1 cellular context compared by ENCODE assay signal in genomic region chr12:59396519-59396918, GRCh38.
TF ChIP-seq lines count a peak whose summit lies in the region.

No MANE protein-coding gene starts in this region.

TF ChIP-seq in HepG2, 621 proteins besides CTCF, POLR2A, EP300 and RAD21 (continued from another document):
- TF ChIP-seq ZNF646 (CRISPR knock-in tag; IDR thresholded peaks at IDR 0.05) (no peak), KDM3A (CRISPR knock-in tag; IDR thresholded peaks at IDR 0.05; ENCODE audit: low read depth) (no peak), ZNF230 (CRISPR knock-in tag; IDR thresholded peaks at IDR 0.05) (no peak), HNRNPH1 (optimal IDR thresholded peaks at IDR 0.05; ENCODE audit: low read depth, low read length) (no peak), ZNF205 (CRISPR knock-in tag; IDR thresholded peaks at IDR 0.05) (no peak), ZNF83 (CRISPR knock-in tag; IDR thresholded peaks at IDR 0.05; ENCODE audit: borderline replicate concordance) (no peak), ZNF678 (CRISPR knock-in tag; IDR thresholded peaks at IDR 0.05) (no peak), RXRA (CRISPR knock-in tag; IDR thresholded peaks at IDR 0.05) (no peak), ZNF275 (CRISPR knock-in tag; IDR thresholded peaks at IDR 0.05; ENCODE audit: borderline replicate concordance) (no peak)
